1 cellular context compared by ENCODE assay signal in the genomic region with DNA sequence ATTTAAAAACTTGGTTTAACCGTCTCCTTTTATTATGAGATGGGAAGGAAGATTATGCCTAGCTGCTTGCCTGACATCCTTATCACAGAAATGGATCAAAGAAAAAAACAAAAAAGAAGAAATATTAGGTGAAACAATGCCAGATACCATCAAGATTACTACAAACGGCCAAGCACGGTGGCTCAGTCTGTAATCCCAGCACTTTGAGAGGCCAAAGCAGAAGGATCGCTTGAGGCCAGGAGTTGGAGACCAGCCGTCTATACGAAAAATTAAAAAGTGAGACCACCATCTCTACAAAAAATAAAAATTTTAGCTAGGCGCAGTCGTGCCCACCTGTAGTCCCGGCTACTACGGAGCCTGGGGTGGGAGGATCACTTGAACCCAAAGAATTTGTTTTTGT.
A peak's percentile ranks its signal among the peaks of the same experiment; 100 is the strongest.
TF ChIP-seq lines count a peak whose summit lies in the region.

No MANE protein-coding gene starts in this region.

TF ChIP-seq in K562, 482 proteins besides CTCF, POLR2A, EP300 and RAD21:
- TF ChIP-seq, protein P1, sequence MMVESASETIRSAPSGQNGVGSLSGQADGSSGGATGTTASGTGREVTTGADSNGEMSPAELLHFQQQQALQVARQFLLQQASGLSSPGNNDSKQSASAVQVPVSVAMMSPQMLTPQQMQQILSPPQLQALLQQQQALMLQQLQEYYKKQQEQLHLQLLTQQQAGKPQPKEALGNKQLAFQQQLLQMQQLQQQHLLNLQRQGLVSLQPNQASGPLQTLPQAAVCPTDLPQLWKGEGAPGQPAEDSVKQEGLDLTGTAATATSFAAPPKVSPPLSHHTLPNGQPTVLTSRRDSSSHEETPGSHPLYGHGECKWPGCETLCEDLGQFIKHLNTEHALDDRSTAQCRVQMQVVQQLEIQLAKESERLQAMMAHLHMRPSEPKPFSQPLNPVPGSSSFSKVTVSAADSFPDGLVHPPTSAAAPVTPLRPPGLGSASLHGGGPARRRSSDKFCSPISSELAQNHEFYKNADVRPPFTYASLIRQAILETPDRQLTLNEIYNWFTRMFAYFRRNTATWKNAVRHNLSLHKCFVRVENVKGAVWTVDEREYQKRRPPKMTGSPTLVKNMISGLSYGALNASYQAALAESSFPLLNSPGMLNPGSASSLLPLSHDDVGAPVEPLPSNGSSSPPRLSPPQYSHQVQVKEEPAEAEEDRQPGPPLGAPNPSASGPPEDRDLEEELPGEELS (CRISPR knock-in tag; IDR thresholded peaks at IDR 0.05; ENCODE audit: borderline replicate concordance): no peak
- 0 out of 2 replicates have a peak, but pooled peaks have one; percentile 15 for TF ChIP-seq ZNF512 (tag; IDR thresholded peaks at IDR 0.05)
- peak; percentile 78 for TF ChIP-seq SOX6 (IDR thresholded peaks at IDR 0.05)
- 0 out of 4 replicates have a peak, but pooled peaks of 1 of the 2 experiments have one; percentile 13 for TF ChIP-seq FOXA3 (CRISPR knock-in tag; conservative IDR thresholded peaks at IDR 0.05 in 1 of 2, IDR thresholded peaks at IDR 0.05 in 1 of 2)
- no peak for TF ChIP-seq HDAC6 (IDR thresholded peaks at IDR 0.05; ENCODE audit: low read depth, low read length)
